Comparison of ENCODE assay signal across 1 cellular context in genomic region chr1:98672184-98672583, GRCh38.
TF ChIP-seq lines count a peak whose summit lies in the region.

No MANE protein-coding gene starts in this region.

TF ChIP-seq in H1, 55 proteins besides CTCF, POLR2A, EP300 and RAD21:
- TF ChIP-seq MAFK (IDR thresholded peaks at IDR 0.05; ENCODE audit: low read depth, low read length) (no peak), TEAD4 (IDR thresholded peaks at IDR 0.05; ENCODE audit: low read depth, low read length) (no peak), SUZ12 (IDR thresholded peaks at IDR 0.05; ENCODE audit: low read length) (no peak), NRF1 (IDR thresholded peaks at IDR 0.05; ENCODE audit: low read depth, low read length) (no peak), RFX5 (IDR thresholded peaks at IDR 0.05; ENCODE audit: borderline replicate concordance, low read depth, low read length) (peak; percentile 74), SAP30 (IDR thresholded peaks at IDR 0.05; ENCODE audit: insufficient read depth, insufficient replicate concordance, low read length) (no peak), FOSL1 (IDR thresholded peaks at IDR 0.05; ENCODE audit: insufficient read depth, low read depth, low read length) (no peak)
TF ChIP-seq in H1: peak in this region for 1.
